In the genomic region with DNA sequence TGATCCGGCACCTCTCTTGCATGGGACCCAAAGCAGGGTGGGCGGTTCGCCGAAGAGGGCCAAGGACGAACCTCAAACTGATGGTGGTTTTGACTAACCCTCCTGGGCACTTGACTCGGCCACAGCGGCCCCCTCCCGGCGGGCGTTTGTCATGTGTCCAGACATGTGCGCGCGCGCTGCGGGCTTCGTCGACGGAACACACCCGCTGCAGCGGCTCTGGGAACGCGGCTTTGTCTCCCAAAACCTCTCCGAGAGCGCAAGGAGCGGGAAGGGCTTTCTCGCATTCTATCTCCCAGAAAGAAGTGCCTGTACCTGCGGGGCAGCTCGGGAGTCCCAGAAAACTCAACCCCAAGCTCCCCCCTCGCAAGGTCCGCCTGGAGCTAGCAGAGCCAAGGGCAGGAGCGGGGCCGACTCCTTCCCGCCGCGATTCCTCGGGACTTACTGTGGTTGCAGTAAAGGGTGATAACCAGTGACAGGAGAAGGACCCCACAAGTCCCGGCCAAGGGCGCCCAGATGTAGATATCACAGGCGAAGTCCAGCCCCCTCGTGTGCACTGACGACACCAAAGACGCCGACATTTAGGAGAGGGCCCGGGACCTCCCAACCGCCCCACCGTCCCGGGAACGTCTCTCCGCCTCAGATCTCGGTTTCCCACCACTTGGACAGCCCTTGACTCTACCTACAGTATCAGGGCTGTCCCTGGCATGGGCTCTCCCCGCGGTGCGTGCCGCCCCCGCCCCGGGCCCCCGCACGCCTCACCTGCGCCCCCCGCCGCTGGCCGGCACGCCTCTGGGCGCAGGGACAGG, we compare ENCODE assay signal across 1 cellular context.
TF ChIP-seq lines count a peak whose summit lies in the region.

No MANE protein-coding gene starts in this region.

TF ChIP-seq in K562, 482 proteins besides CTCF, POLR2A, EP300 and RAD21:
- TF ChIP-seq HDAC8 (tag; IDR thresholded peaks at IDR 0.05) (no peak), BDP1 (IDR thresholded peaks at IDR 0.05; ENCODE audit: insufficient read depth, insufficient read length) (no peak), L3MBTL2 (IDR thresholded peaks at IDR 0.05) (peak; percentile 50), BRD9 (IDR thresholded peaks at IDR 0.05; ENCODE audit: low read depth, partially characterized antibody) (no peak), HMG20A (CRISPR knock-in tag; conservative IDR thresholded peaks at IDR 0.05) (no peak), ZNF778 (CRISPR knock-in tag; IDR thresholded peaks at IDR 0.05) (no peak), ZNF717 (CRISPR knock-in tag; IDR thresholded peaks at IDR 0.05) (no peak), SIN3A (IDR thresholded peaks at IDR 0.05; ENCODE audit: borderline replicate concordance in 2 of 2, control insufficient read depth in 1 of 2, low read depth in 2 of 2, low read length in 2 of 2) (no peak), NBN (IDR thresholded peaks at IDR 0.05; ENCODE audit: low read depth) (no peak), SMARCA4 (IDR thresholded peaks at IDR 0.05) (no peak), CREB1 (IDR thresholded peaks at IDR 0.05) (no peak), CREB1 (CRISPR knock-in tag; IDR thresholded peaks at IDR 0.05) (no peak), CCAR2 (IDR thresholded peaks at IDR 0.05; ENCODE audit: low read depth, low read length) (no peak), HNRNPH1 (optimal IDR thresholded peaks at IDR 0.05; ENCODE audit: low read depth, low read length) (no peak), BACH1 (tag; IDR thresholded peaks at IDR 0.05) (no peak), HIVEP1 (CRISPR knock-in tag; IDR thresholded peaks at IDR 0.05) (no peak), ZFP30 (CRISPR knock-in tag; IDR thresholded peaks at IDR 0.05; ENCODE audit: borderline replicate concordance) (no peak), ZNF174 (CRISPR knock-in tag; IDR thresholded peaks at IDR 0.05) (no peak), SMC3 (conservative IDR thresholded peaks at IDR 0.05; ENCODE audit: insufficient read depth, low read depth, low read length) (no peak), HDAC3 (IDR thresholded peaks at IDR 0.05; ENCODE audit: borderline replicate concordance, partially characterized antibody) (no peak), JUND (IDR thresholded peaks at IDR 0.05; ENCODE audit: borderline replicate concordance, low read depth, low read length) (no peak), JUND (tag; IDR thresholded peaks at IDR 0.05; ENCODE audit: borderline replicate concordance, low read depth, low read length) (no peak)
- TF ChIP-seq, protein P1, sequence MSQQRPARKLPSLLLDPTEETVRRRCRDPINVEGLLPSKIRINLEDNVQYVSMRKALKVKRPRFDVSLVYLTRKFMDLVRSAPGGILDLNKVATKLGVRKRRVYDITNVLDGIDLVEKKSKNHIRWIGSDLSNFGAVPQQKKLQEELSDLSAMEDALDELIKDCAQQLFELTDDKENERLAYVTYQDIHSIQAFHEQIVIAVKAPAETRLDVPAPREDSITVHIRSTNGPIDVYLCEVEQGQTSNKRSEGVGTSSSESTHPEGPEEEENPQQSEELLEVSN (IDR thresholded peaks at IDR 0.05; ENCODE audit: borderline replicate concordance in 1 of 2, extremely low read depth in 1 of 2, insufficient read depth in 1 of 2, insufficient read length in 1 of 2, low read depth in 1 of 2, low read length in 1 of 2, poor library complexity in 1 of 2, severe bottlenecking in 1 of 2) = peak in 1 of 2 experiments; percentile 74
- TF ChIP-seq, protein P2, sequence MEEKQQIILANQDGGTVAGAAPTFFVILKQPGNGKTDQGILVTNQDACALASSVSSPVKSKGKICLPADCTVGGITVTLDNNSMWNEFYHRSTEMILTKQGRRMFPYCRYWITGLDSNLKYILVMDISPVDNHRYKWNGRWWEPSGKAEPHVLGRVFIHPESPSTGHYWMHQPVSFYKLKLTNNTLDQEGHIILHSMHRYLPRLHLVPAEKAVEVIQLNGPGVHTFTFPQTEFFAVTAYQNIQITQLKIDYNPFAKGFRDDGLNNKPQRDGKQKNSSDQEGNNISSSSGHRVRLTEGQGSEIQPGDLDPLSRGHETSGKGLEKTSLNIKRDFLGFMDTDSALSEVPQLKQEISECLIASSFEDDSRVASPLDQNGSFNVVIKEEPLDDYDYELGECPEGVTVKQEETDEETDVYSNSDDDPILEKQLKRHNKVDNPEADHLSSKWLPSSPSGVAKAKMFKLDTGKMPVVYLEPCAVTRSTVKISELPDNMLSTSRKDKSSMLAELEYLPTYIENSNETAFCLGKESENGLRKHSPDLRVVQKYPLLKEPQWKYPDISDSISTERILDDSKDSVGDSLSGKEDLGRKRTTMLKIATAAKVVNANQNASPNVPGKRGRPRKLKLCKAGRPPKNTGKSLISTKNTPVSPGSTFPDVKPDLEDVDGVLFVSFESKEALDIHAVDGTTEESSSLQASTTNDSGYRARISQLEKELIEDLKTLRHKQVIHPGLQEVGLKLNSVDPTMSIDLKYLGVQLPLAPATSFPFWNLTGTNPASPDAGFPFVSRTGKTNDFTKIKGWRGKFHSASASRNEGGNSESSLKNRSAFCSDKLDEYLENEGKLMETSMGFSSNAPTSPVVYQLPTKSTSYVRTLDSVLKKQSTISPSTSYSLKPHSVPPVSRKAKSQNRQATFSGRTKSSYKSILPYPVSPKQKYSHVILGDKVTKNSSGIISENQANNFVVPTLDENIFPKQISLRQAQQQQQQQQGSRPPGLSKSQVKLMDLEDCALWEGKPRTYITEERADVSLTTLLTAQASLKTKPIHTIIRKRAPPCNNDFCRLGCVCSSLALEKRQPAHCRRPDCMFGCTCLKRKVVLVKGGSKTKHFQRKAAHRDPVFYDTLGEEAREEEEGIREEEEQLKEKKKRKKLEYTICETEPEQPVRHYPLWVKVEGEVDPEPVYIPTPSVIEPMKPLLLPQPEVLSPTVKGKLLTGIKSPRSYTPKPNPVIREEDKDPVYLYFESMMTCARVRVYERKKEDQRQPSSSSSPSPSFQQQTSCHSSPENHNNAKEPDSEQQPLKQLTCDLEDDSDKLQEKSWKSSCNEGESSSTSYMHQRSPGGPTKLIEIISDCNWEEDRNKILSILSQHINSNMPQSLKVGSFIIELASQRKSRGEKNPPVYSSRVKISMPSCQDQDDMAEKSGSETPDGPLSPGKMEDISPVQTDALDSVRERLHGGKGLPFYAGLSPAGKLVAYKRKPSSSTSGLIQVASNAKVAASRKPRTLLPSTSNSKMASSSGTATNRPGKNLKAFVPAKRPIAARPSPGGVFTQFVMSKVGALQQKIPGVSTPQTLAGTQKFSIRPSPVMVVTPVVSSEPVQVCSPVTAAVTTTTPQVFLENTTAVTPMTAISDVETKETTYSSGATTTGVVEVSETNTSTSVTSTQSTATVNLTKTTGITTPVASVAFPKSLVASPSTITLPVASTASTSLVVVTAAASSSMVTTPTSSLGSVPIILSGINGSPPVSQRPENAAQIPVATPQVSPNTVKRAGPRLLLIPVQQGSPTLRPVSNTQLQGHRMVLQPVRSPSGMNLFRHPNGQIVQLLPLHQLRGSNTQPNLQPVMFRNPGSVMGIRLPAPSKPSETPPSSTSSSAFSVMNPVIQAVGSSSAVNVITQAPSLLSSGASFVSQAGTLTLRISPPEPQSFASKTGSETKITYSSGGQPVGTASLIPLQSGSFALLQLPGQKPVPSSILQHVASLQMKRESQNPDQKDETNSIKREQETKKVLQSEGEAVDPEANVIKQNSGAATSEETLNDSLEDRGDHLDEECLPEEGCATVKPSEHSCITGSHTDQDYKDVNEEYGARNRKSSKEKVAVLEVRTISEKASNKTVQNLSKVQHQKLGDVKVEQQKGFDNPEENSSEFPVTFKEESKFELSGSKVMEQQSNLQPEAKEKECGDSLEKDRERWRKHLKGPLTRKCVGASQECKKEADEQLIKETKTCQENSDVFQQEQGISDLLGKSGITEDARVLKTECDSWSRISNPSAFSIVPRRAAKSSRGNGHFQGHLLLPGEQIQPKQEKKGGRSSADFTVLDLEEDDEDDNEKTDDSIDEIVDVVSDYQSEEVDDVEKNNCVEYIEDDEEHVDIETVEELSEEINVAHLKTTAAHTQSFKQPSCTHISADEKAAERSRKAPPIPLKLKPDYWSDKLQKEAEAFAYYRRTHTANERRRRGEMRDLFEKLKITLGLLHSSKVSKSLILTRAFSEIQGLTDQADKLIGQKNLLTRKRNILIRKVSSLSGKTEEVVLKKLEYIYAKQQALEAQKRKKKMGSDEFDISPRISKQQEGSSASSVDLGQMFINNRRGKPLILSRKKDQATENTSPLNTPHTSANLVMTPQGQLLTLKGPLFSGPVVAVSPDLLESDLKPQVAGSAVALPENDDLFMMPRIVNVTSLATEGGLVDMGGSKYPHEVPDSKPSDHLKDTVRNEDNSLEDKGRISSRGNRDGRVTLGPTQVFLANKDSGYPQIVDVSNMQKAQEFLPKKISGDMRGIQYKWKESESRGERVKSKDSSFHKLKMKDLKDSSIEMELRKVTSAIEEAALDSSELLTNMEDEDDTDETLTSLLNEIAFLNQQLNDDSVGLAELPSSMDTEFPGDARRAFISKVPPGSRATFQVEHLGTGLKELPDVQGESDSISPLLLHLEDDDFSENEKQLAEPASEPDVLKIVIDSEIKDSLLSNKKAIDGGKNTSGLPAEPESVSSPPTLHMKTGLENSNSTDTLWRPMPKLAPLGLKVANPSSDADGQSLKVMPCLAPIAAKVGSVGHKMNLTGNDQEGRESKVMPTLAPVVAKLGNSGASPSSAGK (IDR thresholded peaks at IDR 0.05) = 0 out of 2 replicates have a peak, but pooled peaks have one; percentile 38
